In genomic region chr2:205024822-205025518, GRCh38 we compare ENCODE assay signal across 8 cellular contexts.
A peak's percentile ranks its signal among the peaks of the same experiment; 100 is the strongest.
DNase-seq lines count a peak whose midpoint lies in the region; ATAC-seq lines count a peak whose summit lies in the region.

No MANE protein-coding gene starts in this region.

- ATAC-seq in HG02938 (IDR thresholded peaks at IDR 0.05; ENCODE audit: unreplicated experiment), result no peak

- DNase-seq in HCEC 1CT, result peak; percentile 93
- peak; percentile 23 for DNase-seq in SK-N-DZ (ENCODE audit: low spot score)
- DNase-seq in dermis microvascular lymphatic vessel endothelial cell (ENCODE audit: low read depth in 2 of 2), result peak; percentile 93 to 98
- DNase-seq in mucosa of gallbladder (ENCODE audit: low spot score), result peak; percentile 32
- DNase-seq in ureter (ENCODE audit: low spot score), result peak; percentile 54
- no peak for DNase-seq in GF-D8 (lab: John Stamatoyannopoulos, UW)
- no peak for DNase-seq in DMS79 (lab: John Stamatoyannopoulos, UW)

Comparison
In these comparisons a context has a peak if more than half of its experiments do, and no peak if none do; other contexts are left out.
1. DNase-seq: peak in HCEC 1CT (single experiment), SK-N-DZ (single experiment), dermis microvascular lymphatic vessel endothelial cell (2 of 2), mucosa of gallbladder (single experiment) and ureter (single experiment); none in GF-D8 (single experiment) and DMS79 (single experiment).